In the genomic region with DNA sequence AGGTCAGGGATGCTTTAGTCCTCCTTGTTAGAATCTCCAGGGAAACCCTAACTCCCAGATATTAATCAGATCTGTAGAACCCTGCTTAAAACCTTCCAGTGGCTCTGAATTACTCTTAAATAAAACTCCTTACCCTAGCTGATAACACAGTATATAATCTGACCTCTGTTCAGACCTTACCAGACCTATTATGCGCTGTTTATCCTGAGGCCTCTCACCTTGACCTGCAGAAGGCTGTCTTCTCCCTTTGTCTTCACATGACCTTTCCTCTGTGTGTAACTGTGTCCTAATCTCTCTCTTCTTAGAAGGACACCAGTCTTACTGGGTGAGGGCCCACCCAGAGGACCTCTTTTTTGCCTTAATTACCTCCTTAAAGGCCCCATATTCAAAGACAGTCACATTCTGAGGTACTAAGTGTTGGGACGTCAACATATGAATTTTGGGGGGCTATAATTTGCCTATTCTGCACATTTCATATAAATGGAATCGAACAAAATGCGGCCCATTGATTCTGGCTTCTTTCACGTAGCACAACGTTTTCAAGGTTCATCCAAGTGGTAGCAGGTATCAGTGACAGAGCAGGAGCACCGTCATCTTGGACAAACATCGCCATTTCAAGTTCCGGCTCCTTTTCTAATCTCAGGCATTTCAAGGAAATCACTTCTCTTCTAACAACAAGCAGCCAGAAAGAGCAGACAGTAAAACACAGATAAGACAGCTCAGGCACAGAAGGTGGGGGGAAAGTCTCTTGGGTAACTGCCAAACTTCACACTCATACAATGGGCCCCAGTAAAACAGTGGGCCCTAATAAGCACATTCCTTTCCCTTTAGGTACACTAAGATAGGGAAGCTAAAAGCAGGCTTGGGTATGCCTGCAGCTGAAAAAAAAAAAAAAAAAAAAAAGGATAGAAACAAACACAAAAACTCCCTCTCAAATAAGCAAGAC, we compare ENCODE assay signal across 17 cellular contexts.
DNase-seq lines count a peak whose midpoint lies in the region; ATAC-seq, FAIRE-seq and TF ChIP-seq lines count a peak whose summit lies in the region.
"Had no signal": no experiment of that assay in that cellular context is flagged by ENCODE, and none has a peak within 500 bp of the region (broad histone marks: within the 10 kb centered on the region; RNA-seq: fewer than 3 reads in every experiment).

No MANE protein-coding gene starts in this region.

- H3K27me3 ChIP-seq in MG63, result no peaks in the 10 kb centered on the region
- H3K27me3 ChIP-seq in K562 (ENCODE audit: control insufficient read depth in 2 of 2, insufficient read depth in 2 of 2, low read length in 2 of 2), result no peaks in the 10 kb centered on the region
- H3K27me3 ChIP-seq in hepatocyte, result no peaks in the 10 kb centered on the region
- no peaks in the 10 kb centered on the region for H3K27me3 ChIP-seq in smooth muscle cell (ENCODE audit: low read depth)
- H3K27me3 ChIP-seq: left lung had no signal

- no peaks in the 10 kb centered on the region for H3K9me3 Mint-ChIP-seq in stimulated activated naive CD8-positive, alpha-beta T cell treated with anti-CD3 and anti-CD28 coated beads, Interleukin-15, amount 100 ng/mL, for 72 hours
- H3K9me3 Mint-ChIP-seq: activated T-helper 1 cell treated with anti-CD3 and anti-CD28 coated beads, Interleukin-12 subunit alpha, Interleukin-12 subunit beta, Interleukin-2, Interleukin-4 antibody, amounts not matched to agents 30 ng/mL and 10 ng/mL and 1 ng/mL, durations not matched to agents 14 hours and 24 hours and 36 hours had no signal

- peaks cover 16% of the 10 kb centered on the region for H3F3A ChIP-seq in smooth muscle cell (ENCODE audit: low read depth)

- H3K4me3 Mint-ChIP-seq in stimulated activated naive CD8-positive, alpha-beta T cell treated with anti-CD3 and anti-CD28 coated beads, Interleukin-15, amount 100 ng/mL, for 72 hours, result no peak overlapping the region
- H3K4me3 Mint-ChIP-seq: activated T-helper 1 cell treated with anti-CD3 and anti-CD28 coated beads, Interleukin-12 subunit alpha, Interleukin-12 subunit beta, Interleukin-2, Interleukin-4 antibody, amounts not matched to agents 30 ng/mL and 10 ng/mL and 1 ng/mL, durations not matched to agents 14 hours and 24 hours and 36 hours had no signal

- H3K79me2 ChIP-seq in K562 (ENCODE audit: control insufficient read depth, insufficient read depth, low read length) (no peaks in the 10 kb centered on the region), hepatocyte (no peaks in the 10 kb centered on the region), smooth muscle cell (ENCODE audit: low read depth) (no peaks in the 10 kb centered on the region)

- no TSS peak for BruUV-seq in K562 (replicated peaks; lab: Mats Ljungman, UMichigan)

- no peaks in the 10 kb centered on the region for H3K9me3 ChIP-seq in MG63
- H3K9me3 ChIP-seq in K562 (replicated peaks; ENCODE audit: control insufficient read depth, insufficient read depth, low read depth, low read length), result peaks cover 11% of the 10 kb centered on the region
- no peaks in the 10 kb centered on the region for H3K9me3 ChIP-seq in hepatocyte (ENCODE audit: low read depth)
- H3K9me3 ChIP-seq in smooth muscle cell (replicated peaks; ENCODE audit: low read depth), result no peaks in the 10 kb centered on the region
- H3K9me3 ChIP-seq: left lung had no signal

- H4K20me1 ChIP-seq in K562 (replicated peaks; ENCODE audit: control insufficient read depth, insufficient read depth, low read length), result no peaks in the 10 kb centered on the region
- no peaks in the 10 kb centered on the region for H4K20me1 ChIP-seq in hepatocyte (ENCODE audit: insufficient read depth, poor library complexity, severe bottlenecking)
- no peaks in the 10 kb centered on the region for H4K20me1 ChIP-seq in smooth muscle cell (ENCODE audit: low read depth)

- H2AFZ ChIP-seq in K562 (ENCODE audit: low read depth, low read length) (peak overlapping the region; percentile 60), hepatocyte (no peak overlapping the region), smooth muscle cell (ENCODE audit: low read depth) (no peak overlapping the region)

- ATAC-seq in K562, result peak; percentile 78
- ATAC-seq in stimulated activated naive CD8-positive, alpha-beta T cell treated with anti-CD3 and anti-CD28 coated beads, Interleukin-15, amount 100 ng/mL, for 72 hours, result no peak
- ATAC-seq: left lung had no signal

- POLR2A ChIA-PET in K562 (lab: Yijun Ruan, JAX), result interaction anchor here (0.6 to 1.1 kb wide), 2 partner anchors 10 to 207 kb away, joined by 3 read pairs; no protein-coding TSS in a partner anchor

- TF ChIP-seq EP300 in K562 (IDR thresholded peaks at IDR 0.05; ENCODE audit: low read length), result peak; percentile 82; the same call in 1 of the 2 replicates

- H3K36me3 ChIP-seq in MG63, result no peaks in the 10 kb centered on the region
- H3K36me3 ChIP-seq in K562 (ENCODE audit: control insufficient read depth, insufficient read depth, low read length), result no peaks in the 10 kb centered on the region
- H3K36me3 ChIP-seq in hepatocyte (replicated peaks; ENCODE audit: insufficient read depth, low read depth), result no peaks in the 10 kb centered on the region
- H3K36me3 ChIP-seq in smooth muscle cell (ENCODE audit: low read depth), result no peaks in the 10 kb centered on the region
- H3K36me3 ChIP-seq: left lung had no signal

- H3K9me1 ChIP-seq in K562 (ENCODE audit: control insufficient read depth, insufficient read depth, low read length), result no peaks in the 10 kb centered on the region

- H3K27me3 Mint-ChIP-seq in stimulated activated naive CD8-positive, alpha-beta T cell treated with anti-CD3 and anti-CD28 coated beads, Interleukin-15, amount 100 ng/mL, for 72 hours, result no peaks in the 10 kb centered on the region

- H3K4me2 ChIP-seq in K562 (ENCODE audit: insufficient read depth, low read length) (peak overlapping the region; percentile 1), hepatocyte (peak overlapping the region; percentile 21), smooth muscle cell (no peak overlapping the region)
- H3K4me2 ChIP-seq: KMS-11 had no signal

- no peaks in the 10 kb centered on the region for H3K9me2 ChIP-seq in hepatocyte (replicated peaks; ENCODE audit: insufficient read depth)

- 14% methylated on average over 9 of the region's 9 CpGs for WGBS in K562 (ENCODE audit: insufficient coverage, low coverage, missing lambda C conversion rate)
- WGBS in hepatocyte (ENCODE audit: low lambda C conversion rate, missing lambda C conversion rate), result 65% methylated on average over 9 of the region's 9 CpGs
- 73% methylated on average over 9 of the region's 9 CpGs for WGBS in smooth muscle cell (ENCODE audit: low lambda C conversion rate)

- peaks cover 0 to 5% of the 10 kb centered on the region in 2 experiments; a peak in 2 of 5 replicates for H3K4me1 ChIP-seq in K562 (replicated peaks in 1 of 2; ENCODE audit: control insufficient read depth in 2 of 2, insufficient read depth in 2 of 2, low read length in 2 of 2)
- H3K4me1 ChIP-seq in hepatocyte (ENCODE audit: insufficient read depth), result peaks cover 27% of the 10 kb centered on the region
- no peaks in the 10 kb centered on the region for H3K4me1 ChIP-seq in smooth muscle cell (ENCODE audit: low read depth)

- H3K27ac ChIP-seq in K562 (ENCODE audit: extremely low read depth, low read depth, low read length) (peak overlapping the region; percentile 27; the same call in 1 of the 3 replicates), hepatocyte (peak overlapping the region; percentile 92), smooth muscle cell (ENCODE audit: low read depth) (peak overlapping the region; percentile 58)
- H3K27ac ChIP-seq: KMS-11, left lung had no signal

- H3K4me3 ChIP-seq in MG63 (no peak overlapping the region), K562 (no peak overlapping the region), hepatocyte (no peak overlapping the region), smooth muscle cell (no peak overlapping the region)
- H3K4me3 ChIP-seq: left lung had no signal

- peaks cover 11% of the 10 kb centered on the region for H3K4me1 Mint-ChIP-seq in stimulated activated naive CD8-positive, alpha-beta T cell treated with anti-CD3 and anti-CD28 coated beads, Interleukin-15, amount 100 ng/mL, for 72 hours

- no peak for TF ChIP-seq CTCF in K562 (IDR thresholded peaks at IDR 0.05 in 2 of 3, conservative IDR thresholded peaks at IDR 0.05 in 1 of 3; ENCODE audit: insufficient read depth in 2 of 3, low read depth in 1 of 3, low read length in 3 of 3)
- TF ChIP-seq CTCF in hepatocyte (IDR thresholded peaks at IDR 0.05; ENCODE audit: poor library complexity), result no peak
- no peak for TF ChIP-seq CTCF in smooth muscle cell (IDR thresholded peaks at IDR 0.05; ENCODE audit: borderline replicate concordance, insufficient read depth, poor library complexity, severe bottlenecking)

- H3K9ac ChIP-seq in K562 (ENCODE audit: insufficient read depth in 1 of 2, low read depth in 2 of 2, low read length in 2 of 2) (no peak overlapping the region), smooth muscle cell (ENCODE audit: low read depth) (no peak overlapping the region)
- H3K9ac ChIP-seq: KMS-11 had no signal

- peak in 1 of 2 experiments; percentile 12; a peak in 1 of 4 replicates for TF ChIP-seq RAD21 in K562 (CRISPR knock-in tag; conservative IDR thresholded peaks at IDR 0.05 in 1 of 2, IDR thresholded peaks at IDR 0.05 in 1 of 2)

- in situ Hi-C loops in K562 (cut with MboI), result no loop called here

- no peak for TF ChIP-seq POLR2A in K562 (conservative IDR thresholded peaks at IDR 0.05)

- intact Hi-C loops in K562 (cut with micrococcal nuclease), result loop anchor here (1.0 to 5.0 kb wide), 3 partner anchors 63 to 205 kb away; no protein-coding TSS in a partner anchor

- no peak overlapping the region for H3K27ac Mint-ChIP-seq in stimulated activated naive CD8-positive, alpha-beta T cell treated with anti-CD3 and anti-CD28 coated beads, Interleukin-15, amount 100 ng/mL, for 72 hours
- H3K27ac Mint-ChIP-seq: activated T-helper 1 cell treated with anti-CD3 and anti-CD28 coated beads, Interleukin-12 subunit alpha, Interleukin-12 subunit beta, Interleukin-2, Interleukin-4 antibody, amounts not matched to agents 30 ng/mL and 10 ng/mL and 1 ng/mL, durations not matched to agents 14 hours and 24 hours and 36 hours had no signal

- DNase-seq in MG63 (peak; percentile 34), K562 (ENCODE audit: extremely low read depth in 1 of 4, low spot score in 3 of 4) (peak in 2 of 4 experiments; percentile 52 to 86), hepatocyte (ENCODE audit: low spot score) (peak; percentile 45), smooth muscle cell (lab: John Stamatoyannopoulos, UW; ENCODE audit: unreplicated experiment) (no peak), NCI-H1694 (lab: John Stamatoyannopoulos, UW) (no peak), pons (ENCODE audit: low spot score) (no peak), ecto neural progenitor cell (ENCODE audit: low spot score) (no peak)
- DNase-seq in stimulated activated naive CD8-positive, alpha-beta T cell treated with anti-CD3 and anti-CD28 coated beads, Interleukin-15, amount 100 ng/mL, for 72 hours, result no peak
- DNase-seq: activated CD4-positive, alpha-beta T cell treated with anti-CD3 and anti-CD28 coated beads for 48 hours; cerebellar nuclear complex; foreskin fibroblast; left lung; NCI-H2029; posterior cingulate gyrus; stimulated activated CD4-positive, alpha-beta T cell treated with anti-CD3 and anti-CD28 coated beads, Interleukin-4, amount 100 ng/mL, for 4 hours had no signal

- FAIRE-seq in K562 (lab: Jason Lieb, UNC), result peak; percentile 88

- CTCF ChIA-PET in K562 (lab: Yijun Ruan, JAX; ENCODE audit: low intra/inter-chr PET ratio), result no interaction called here

Comparison
In these comparisons a context has a peak if more than half of its experiments do, and no peak if none do; other contexts are left out.
1. DNase-seq: peak in MG63 (single experiment) and hepatocyte (single experiment); none in smooth muscle cell (single experiment), NCI-H1694 (single experiment), pons (single experiment), stimulated activated naive CD8-positive, alpha-beta T cell treated with anti-CD3 and anti-CD28 coated beads, Interleukin-15, amount 100 ng/mL, for 72 hours (0 of 2) and ecto neural progenitor cell (single experiment).
2. H3K27ac ChIP-seq: peak in every context shown above with its lines; median percentile 92 in hepatocyte; 58 in smooth muscle cell; 27 in K562.